ENCODE assay signal across 43 cellular contexts in genomic region chr6:27314046-27314445, GRCh38. TPM values are rescaled to one million over a fixed set of nuclear protein-coding genes. Genes with fewer than 3 reads are reported as not detected.
"Had no signal": no experiment of that assay in that cellular context is flagged by ENCODE, and none has a peak within 500 bp of the region (broad histone marks: within the 10 kb centered on the region; RNA-seq: fewer than 3 reads in every experiment).

No MANE protein-coding gene starts in this region.

- ATAC-seq: activated CD4-positive, alpha-beta T cell treated with anti-CD3 and anti-CD28 coated beads for 36 hours; activated CD8-positive, alpha-beta memory T cell treated with anti-CD3 and anti-CD28 coated beads, Interleukin-2, amount 10 ng/mL, durations not matched to agents 7 days and 5 days; activated CD8-positive, alpha-beta T cell treated with anti-CD3 and anti-CD28 coated beads, Interleukin-2, amount 10 ng/mL, durations not matched to agents 7 days and 5 days; activated naive CD8-positive, alpha-beta T cell treated with anti-CD3 and anti-CD28 coated beads, Interleukin-2, amount 50 U/mL, for 24 hours; body of pancreas; gastroesophageal sphincter; heart right ventricle; T-helper 17 cell had no signal

- H3K4me2 ChIP-seq: hepatocyte had no signal

- H3K36me3 Mint-ChIP-seq: activated CD4-positive, alpha-beta memory T cell treated with anti-CD3 and anti-CD28 coated beads for 36 hours; activated CD8-positive, alpha-beta memory T cell treated with anti-CD3 and anti-CD28 coated beads, Interleukin-2, amount 10 ng/mL, durations not matched to agents 7 days and 5 days; activated naive CD4-positive, alpha-beta T cell treated with anti-CD3 and anti-CD28 coated beads, Interleukin-2, amount 50 U/mL, for 24 hours; activated naive CD8-positive, alpha-beta T cell treated with anti-CD3 and anti-CD28 coated beads for 36 hours had no signal

- H3K36me3 ChIP-seq: adrenal gland, colonic mucosa, esophagus squamous epithelium, gastroesophageal sphincter, heart right ventricle, WERI-Rb-1 had no signal

- H3K4me3 ChIP-seq: adrenal gland, body of pancreas, colonic mucosa, esophagus squamous epithelium, gastroesophageal sphincter, heart right ventricle, hepatocyte had no signal

- H2AFZ ChIP-seq: hepatocyte had no signal

- H3K27ac ChIP-seq: adrenal gland, body of pancreas, colonic mucosa, epithelial cell of prostate, esophagus squamous epithelium, gastroesophageal sphincter, heart right ventricle, hepatocyte, WERI-Rb-1 had no signal

- H3K27ac Mint-ChIP-seq: activated CD4-positive, alpha-beta memory T cell treated with anti-CD3 and anti-CD28 coated beads for 36 hours; activated CD4-positive, alpha-beta T cell treated with anti-CD3 and anti-CD28 coated beads for 36 hours; activated CD4-positive, alpha-beta T cell treated with anti-CD3 and anti-CD28 coated beads, Interleukin-2, amount 10 ng/mL, durations not matched to agents 24 days and 14 days; activated CD8-positive, alpha-beta memory T cell treated with anti-CD3 and anti-CD28 coated beads, Interleukin-2, amount 10 ng/mL, durations not matched to agents 7 days and 5 days; activated CD8-positive, alpha-beta T cell treated with anti-CD3 and anti-CD28 coated beads, Interleukin-2, amount 10 ng/mL, durations not matched to agents 7 days and 5 days; activated naive CD4-positive, alpha-beta T cell treated with anti-CD3 and anti-CD28 coated beads for 36 hours; activated naive CD4-positive, alpha-beta T cell treated with anti-CD3 and anti-CD28 coated beads, Interleukin-2, amount 50 U/mL, for 24 hours; activated naive CD8-positive, alpha-beta T cell treated with anti-CD3 and anti-CD28 coated beads for 36 hours; activated naive CD8-positive, alpha-beta T cell treated with anti-CD3 and anti-CD28 coated beads, Interleukin-2, amount 50 U/mL, for 24 hours; activated T-helper 1 cell treated with anti-CD3 and anti-CD28 coated beads, Interleukin-12 subunit alpha, Interleukin-12 subunit beta, Interleukin-2, Interleukin-4 antibody, amounts not matched to agents 30 ng/mL and 10 ng/mL and 1 ng/mL, durations not matched to agents 14 hours and 24 hours and 36 hours; activated T-helper 2 cell treated with anti-CD3 and anti-CD28 coated beads, Interferon-gamma antibody, Interleukin-2, Interleukin-4, amounts not matched to agents 10 μg/mL and 5 μg/mL and 100 μg/mL, durations not matched to agents 14 hours and 24 hours and 36 hours; T-helper 17 cell; T-helper 2 cell treated with Interferon-gamma antibody and Interleukin-4, amounts not matched to agents 5 μg/mL and 100 μg/mL, for 36 hours had no signal

- DNase-seq: activated CD4-positive, alpha-beta memory T cell treated with anti-CD3 and anti-CD28 coated beads for 36 hours; activated CD4-positive, alpha-beta T cell treated with anti-CD3 and anti-CD28 coated beads for 36 hours; activated CD4-positive, alpha-beta T cell treated with anti-CD3 and anti-CD28 coated beads, Interleukin-2, amount 10 ng/mL, durations not matched to agents 24 days and 14 days; activated CD4-positive, CD25-positive, alpha-beta regulatory T cell; activated CD4-positive, CD25-positive, alpha-beta regulatory T cell treated with anti-CD3 and anti-CD28 coated beads, Interleukin-2, amount 50 U/mL, for 72 hours; activated CD8-positive, alpha-beta memory T cell treated with anti-CD3 and anti-CD28 coated beads, Interleukin-2, amount 10 ng/mL, durations not matched to agents 7 days and 5 days; activated CD8-positive, alpha-beta memory T cell treated with anti-CD3 and anti-CD28 coated beads, Interleukin-2, amount 50 U/mL, for 4 hours; activated CD8-positive, alpha-beta T cell treated with anti-CD3 and anti-CD28 coated beads, Interleukin-2, amount 10 ng/mL, durations not matched to agents 7 days and 5 days; activated effector memory CD4-positive, alpha-beta T cell treated with anti-CD3 and anti-CD28 coated beads, Interleukin-2, amount 50 U/mL, for 16 hours; activated naive CD4-positive, alpha-beta T cell treated with anti-CD3 and anti-CD28 coated beads for 36 hours; activated naive CD8-positive, alpha-beta T cell treated with anti-CD3 and anti-CD28 coated beads for 36 hours; activated naive CD8-positive, alpha-beta T cell treated with anti-CD3 and anti-CD28 coated beads, Interleukin-2, amount 50 U/mL, for 24 hours; activated T-cell treated with anti-CD3 and anti-CD28 coated beads, Interleukin-2, amount 50 U/mL, for 1 hour; activated T-cell treated with anti-CD3 and anti-CD28 coated beads, Interleukin-2, amount 50 U/mL, for 48 hours; adrenal gland; amygdala; aorta; body of pancreas; caudate nucleus; cerebellar nuclear complex; colonic mucosa; effector CD8-positive, alpha-beta T cell; esophagus squamous epithelium; foreskin melanocyte; heart right ventricle; T-helper 17 cell; T1000; WERI-Rb-1 had no signal

- H3K4me3 Mint-ChIP-seq: activated CD4-positive, alpha-beta memory T cell treated with anti-CD3 and anti-CD28 coated beads for 36 hours; activated CD4-positive, alpha-beta T cell treated with anti-CD3 and anti-CD28 coated beads for 36 hours; activated CD4-positive, alpha-beta T cell treated with anti-CD3 and anti-CD28 coated beads, Interleukin-2, amount 10 ng/mL, durations not matched to agents 24 days and 14 days; activated CD8-positive, alpha-beta memory T cell treated with anti-CD3 and anti-CD28 coated beads, Interleukin-2, amount 10 ng/mL, durations not matched to agents 7 days and 5 days; activated CD8-positive, alpha-beta T cell treated with anti-CD3 and anti-CD28 coated beads, Interleukin-2, amount 10 ng/mL, durations not matched to agents 7 days and 5 days; activated naive CD4-positive, alpha-beta T cell treated with anti-CD3 and anti-CD28 coated beads for 36 hours; activated naive CD4-positive, alpha-beta T cell treated with anti-CD3 and anti-CD28 coated beads, Interleukin-2, amount 50 U/mL, for 24 hours; activated naive CD8-positive, alpha-beta T cell treated with anti-CD3 and anti-CD28 coated beads for 36 hours; activated naive CD8-positive, alpha-beta T cell treated with anti-CD3 and anti-CD28 coated beads, Interleukin-2, amount 50 U/mL, for 24 hours; activated T-helper 1 cell treated with anti-CD3 and anti-CD28 coated beads, Interleukin-12 subunit alpha, Interleukin-12 subunit beta, Interleukin-2, Interleukin-4 antibody, amounts not matched to agents 30 ng/mL and 10 ng/mL and 1 ng/mL, durations not matched to agents 14 hours and 24 hours and 36 hours; T-helper 17 cell; T-helper 2 cell treated with Interferon-gamma antibody and Interleukin-4, amounts not matched to agents 5 μg/mL and 100 μg/mL, for 36 hours had no signal

- H3K9me3 ChIP-seq: adrenal gland, body of pancreas, colonic mucosa, esophagus squamous epithelium, gastroesophageal sphincter had no signal

- FAIRE-seq: endometrium, endothelial cell of umbilical vein had no signal

- H3K9me3 Mint-ChIP-seq: activated CD4-positive, alpha-beta memory T cell treated with anti-CD3 and anti-CD28 coated beads for 36 hours; activated CD4-positive, alpha-beta T cell treated with anti-CD3 and anti-CD28 coated beads, Interleukin-2, amount 10 ng/mL, durations not matched to agents 24 days and 14 days; activated naive CD4-positive, alpha-beta T cell treated with anti-CD3 and anti-CD28 coated beads for 36 hours; activated naive CD4-positive, alpha-beta T cell treated with anti-CD3 and anti-CD28 coated beads, Interleukin-2, amount 50 U/mL, for 24 hours; activated naive CD8-positive, alpha-beta T cell treated with anti-CD3 and anti-CD28 coated beads for 36 hours; activated T-helper 1 cell treated with anti-CD3 and anti-CD28 coated beads, Interleukin-12 subunit alpha, Interleukin-12 subunit beta, Interleukin-2, Interleukin-4 antibody, amounts not matched to agents 30 ng/mL and 10 ng/mL and 1 ng/mL, durations not matched to agents 14 hours and 24 hours and 36 hours; T-helper 2 cell treated with Interferon-gamma antibody and Interleukin-4, amounts not matched to agents 5 μg/mL and 100 μg/mL, for 36 hours had no signal

- H3K79me2 ChIP-seq: hepatocyte had no signal

- H3K4me1 ChIP-seq: colonic mucosa had no signal

RNA-seq across cellular contexts. Expression of gene POM121L2, which starts 2.0 kb away (rescaled TPM):
- total RNA-seq: activated CD4-positive, alpha-beta memory T cell treated with anti-CD3 and anti-CD28 coated beads for 36 hours; activated CD4-positive, alpha-beta T cell treated with anti-CD3 and anti-CD28 coated beads for 36 hours; activated CD4-positive, alpha-beta T cell treated with anti-CD3 and anti-CD28 coated beads, Interleukin-2, amount 10 ng/mL, durations not matched to agents 24 days and 14 days; activated CD8-positive, alpha-beta memory T cell treated with anti-CD3 and anti-CD28 coated beads for 36 hours; activated CD8-positive, alpha-beta memory T cell treated with anti-CD3 and anti-CD28 coated beads, Interleukin-2, amount 10 ng/mL, durations not matched to agents 7 days and 5 days; activated CD8-positive, alpha-beta T cell treated with anti-CD3 and anti-CD28 coated beads, Interleukin-2, amount 10 ng/mL, durations not matched to agents 7 days and 5 days; activated naive CD4-positive, alpha-beta T cell treated with anti-CD3 and anti-CD28 coated beads for 36 hours; activated naive CD8-positive, alpha-beta T cell treated with anti-CD3 and anti-CD28 coated beads for 36 hours; activated T-helper 1 cell treated with anti-CD3 and anti-CD28 coated beads, Interleukin-12 subunit alpha, Interleukin-12 subunit beta, Interleukin-2, Interleukin-4 antibody, amounts not matched to agents 30 ng/mL and 10 ng/mL and 1 ng/mL, durations not matched to agents 14 hours and 24 hours and 36 hours; activated T-helper 2 cell treated with anti-CD3 and anti-CD28 coated beads, Interferon-gamma antibody, Interleukin-2, Interleukin-4, amounts not matched to agents 10 μg/mL and 5 μg/mL and 100 μg/mL, durations not matched to agents 14 hours and 24 hours and 36 hours; adrenal gland; aorta; body of pancreas; dermis microvascular lymphatic vessel endothelial cell; endothelial cell of umbilical vein; esophagus squamous epithelium; fibroblast of lung; fibroblast of villous mesenchyme; gastroesophageal sphincter; glomerular endothelial cell; heart right ventricle; hepatocyte; T-helper 17 cell had no signal
- polyA plus RNA-seq: aorta, endothelial cell of umbilical vein, esophagus, fibroblast of lung, heart right ventricle, hepatocyte had no signal
